Comparison of ENCODE assay signal across 1 cellular context in genomic region chr2:220075835-220076234, GRCh38.
TF ChIP-seq lines count a peak whose summit lies in the region.

No MANE protein-coding gene starts in this region.

TF ChIP-seq in GM23338, 12 proteins besides CTCF, POLR2A, EP300 and RAD21 (continued from another document):
- TF ChIP-seq EZH2 (IDR thresholded peaks at IDR 0.05; ENCODE audit: low read depth, unreplicated experiment) = no peak
- no peak for TF ChIP-seq STAT1 (IDR thresholded peaks at IDR 0.05; ENCODE audit: unreplicated experiment)
- TF ChIP-seq ZNF114 (CRISPR knock-in tag; IDR thresholded peaks at IDR 0.05) = no peak
- TF ChIP-seq JUNB (IDR thresholded peaks at IDR 0.05; ENCODE audit: unreplicated experiment) = no peak
- TF ChIP-seq ZNF331 (CRISPR knock-in tag; IDR thresholded peaks at IDR 0.05; ENCODE audit: low read depth) = no peak
- TF ChIP-seq EZH2phosphoT487 (IDR thresholded peaks at IDR 0.05; ENCODE audit: unreplicated experiment) = no peak
- TF ChIP-seq REST (IDR thresholded peaks at IDR 0.05; ENCODE audit: unreplicated experiment) = no peak
